In genomic region chr22:41845380-41846267, GRCh38 we compare ENCODE assay signal across 11 cellular contexts. TPM values are rescaled to one million over a fixed set of nuclear protein-coding genes. Genes with fewer than 3 reads are reported as not detected.
DNase-seq lines count a peak whose midpoint lies in the region; ATAC-seq and TF ChIP-seq lines count a peak whose summit lies in the region.
"Had no signal": no experiment of that assay in that cellular context is flagged by ENCODE, and none has a peak within 500 bp of the region (broad histone marks: within the 10 kb centered on the region; RNA-seq: fewer than 3 reads in every experiment).

No MANE protein-coding gene starts in this region.

- H3K36me3 ChIP-seq in neural progenitor cell (no peaks in the 10 kb centered on the region), SK-N-SH (replicated peaks in 1 of 2; ENCODE audit: control insufficient read depth in 1 of 2, insufficient read depth in 2 of 2, low read length in 1 of 2) (no peaks in the 10 kb centered on the region)

- no peak overlapping the region for H3K9ac ChIP-seq in neural progenitor cell
- H3K9ac ChIP-seq in SK-N-SH: no peak overlapping the region

- peaks cover 34% of the 10 kb centered on the region for H3F3A ChIP-seq in neural progenitor cell (ENCODE audit: low read depth)
- no peaks in the 10 kb centered on the region for H3F3A ChIP-seq in SK-N-SH (replicated peaks; ENCODE audit: insufficient read depth)

- H4K20me1 ChIP-seq in neural progenitor cell (ENCODE audit: low read depth) (peaks cover 95% of the 10 kb centered on the region), SK-N-SH (ENCODE audit: insufficient read depth) (no peaks in the 10 kb centered on the region)

- TF ChIP-seq EP300 in SK-N-SH (IDR thresholded peaks at IDR 0.05; ENCODE audit: borderline replicate concordance in 1 of 2, low read depth in 1 of 2, low read length in 1 of 2): no peak

- H3K27me3 ChIP-seq in neural progenitor cell: no peaks in the 10 kb centered on the region
- no peaks in the 10 kb centered on the region for H3K27me3 ChIP-seq in SK-N-SH (ENCODE audit: insufficient read depth)

- H3K4me1 Mint-ChIP-seq in chondrocyte (ENCODE audit: low read depth) (peaks cover 71% of the 10 kb centered on the region), neural progenitor cell (peaks cover 37% of the 10 kb centered on the region)

- POLR2A ChIA-PET in SK-N-SH (lab: Yijun Ruan, JAX): no interaction called here

- H2AFZ ChIP-seq in neural progenitor cell (replicated peaks) (no peak overlapping the region), SK-N-SH (ENCODE audit: low read depth) (no peak overlapping the region)

- H3K4me3 ChIP-seq in neural progenitor cell: no peak overlapping the region
- no peak overlapping the region for H3K4me3 ChIP-seq in SK-N-SH (ENCODE audit: low read depth in 2 of 2, low read length in 1 of 2)

- in situ Hi-C loops in G401 (cut with HindIII; ENCODE audit: low sequenced_read_pairs): no loop called here

- H3K9me3 ChIP-seq in neural progenitor cell (ENCODE audit: low read depth) (no peaks in the 10 kb centered on the region), SK-N-SH (no peaks in the 10 kb centered on the region)

- no peak for TF ChIP-seq RAD21 in SK-N-SH (IDR thresholded peaks at IDR 0.05; ENCODE audit: low read length)

- CTCF ChIA-PET in SK-N-SH (lab: Yijun Ruan, JAX): interaction anchor here (1.1 kb wide), 1 partner anchor 148 kb away, joined by 3 read pairs; no protein-coding TSS in a partner anchor

- 75% methylated on average over 3 of the region's 4 CpGs for WGBS in SK-N-SH (ENCODE audit: low lambda C conversion rate)

- peaks cover 100% of the 10 kb centered on the region for H3K79me2 ChIP-seq in neural progenitor cell (ENCODE audit: low read depth)
- H3K79me2 ChIP-seq in SK-N-SH (ENCODE audit: insufficient read depth): no peaks in the 10 kb centered on the region

- H3K27ac ChIP-seq in neural progenitor cell (peak overlapping the region; percentile 84), SK-N-SH (ENCODE audit: low read depth in 2 of 2, low read length in 1 of 2) (no peak overlapping the region; a peak in 1 of 4 replicates)

- H3K36me3 Mint-ChIP-seq in chondrocyte (ENCODE audit: low read depth): no peaks in the 10 kb centered on the region
- H3K36me3 Mint-ChIP-seq in neural progenitor cell: peaks cover 36% of the 10 kb centered on the region

- no peaks in the 10 kb centered on the region for H3K9me2 ChIP-seq in SK-N-SH

- peak overlapping the region; percentile 78 for H3K27ac Mint-ChIP-seq in chondrocyte (ENCODE audit: unreplicated experiment)
- peak overlapping the region; percentile 47 for H3K27ac Mint-ChIP-seq in neural progenitor cell

- TF ChIP-seq CTCF in chondrocyte (IDR thresholded peaks at IDR 0.05) (no peak), neural progenitor cell (IDR thresholded peaks at IDR 0.05) (no peak), SK-N-SH (IDR thresholded peaks at IDR 0.05) (no peak), omental fat pad (IDR thresholded peaks at IDR 0.05) (no peak)

- H3K9me3 Mint-ChIP-seq in chondrocyte (ENCODE audit: low read depth): no peaks in the 10 kb centered on the region
- no peaks in the 10 kb centered on the region for H3K9me3 Mint-ChIP-seq in neural progenitor cell

- H3K4me1 ChIP-seq in neural progenitor cell (peaks cover 29% of the 10 kb centered on the region), SK-N-SH (ENCODE audit: control insufficient read depth in 1 of 2, insufficient read depth in 2 of 2, low read depth in 1 of 2, low read length in 1 of 2) (peaks cover 0 to 3% of the 10 kb centered on the region in 2 experiments; a peak in 1 of 4 replicates)

- peak overlapping the region; percentile 51 for H3K4me2 ChIP-seq in neural progenitor cell
- no peak overlapping the region for H3K4me2 ChIP-seq in SK-N-SH

- ATAC-seq in omental fat pad (ENCODE audit: low FRiP score): no peak
- ATAC-seq in GM19351 (IDR thresholded peaks at IDR 0.05; ENCODE audit: unreplicated experiment): no peak

- H3K27me3 Mint-ChIP-seq in chondrocyte (ENCODE audit: low read depth) (no peaks in the 10 kb centered on the region), neural progenitor cell (ENCODE audit: insufficient read depth, low read depth) (peaks cover 2% of the 10 kb centered on the region)

- DNase-seq in G401 (ENCODE audit: low spot score) (peak; percentile 51), OCI-M2 (lab: John Stamatoyannopoulos, UW; ENCODE audit: unreplicated experiment) (peak; percentile 37), chondrocyte (ENCODE audit: low spot score) (no peak), neural progenitor cell (ENCODE audit: low spot score) (peak; percentile 27), SK-N-SH (no peak), omental fat pad (ENCODE audit: low spot score) (no peak), SHP77 treated with DMSO at 0.1 percent for 48 hours (lab: John Stamatoyannopoulos, UW) (no peak)
- DNase-seq: activated effector memory CD4-positive, alpha-beta T cell treated with anti-CD3 and anti-CD28 coated beads, Interleukin-2, amount 50 U/mL, for 16 hours; DMS 273 treated with DMSO at 0.1 percent for 48 hours; left cardiac atrium had no signal

- no peak overlapping the region for H3K4me3 Mint-ChIP-seq in chondrocyte (ENCODE audit: unreplicated experiment)
- peak overlapping the region; percentile 0 for H3K4me3 Mint-ChIP-seq in neural progenitor cell

TF ChIP-seq in SK-N-SH, 30 proteins besides CTCF, POLR2A, EP300 and RAD21 (continues in another document):
- no peak for TF ChIP-seq MXI1 (IDR thresholded peaks at IDR 0.05; ENCODE audit: low read depth, low read length)
- TF ChIP-seq POLR2AphosphoS5 (IDR thresholded peaks at IDR 0.05; ENCODE audit: low read depth, low read length): no peak
- no peak for TF ChIP-seq MAX (IDR thresholded peaks at IDR 0.05; ENCODE audit: low read depth)
- no peak for TF ChIP-seq MEF2A (IDR thresholded peaks at IDR 0.05; ENCODE audit: borderline replicate concordance, low read depth)
- TF ChIP-seq REST (IDR thresholded peaks at IDR 0.05; ENCODE audit: low read depth, low read length): no peak
- no peak for TF ChIP-seq ELF1 (IDR thresholded peaks at IDR 0.05)
- TF ChIP-seq YY1 (IDR thresholded peaks at IDR 0.05; ENCODE audit: low read depth): no peak
- TF ChIP-seq TEAD4 (IDR thresholded peaks at IDR 0.05; ENCODE audit: borderline replicate concordance, insufficient read depth): no peak
- no peak for TF ChIP-seq PBX3 (IDR thresholded peaks at IDR 0.05)
- no peak for TF ChIP-seq GABPA (IDR thresholded peaks at IDR 0.05; ENCODE audit: low read depth)

RNA-seq across cellular contexts. Expression of gene SREBF2, which starts 12.7 kb away (rescaled TPM):
- total RNA-seq in G401 (2014; rRNA removed; shearing (Covaris generic)): 31.1 and 37.4 TPM in 2 replicates
- total RNA-seq in chondrocyte: 91.3 to 106 TPM (median 100 TPM) in 3 replicates
- 64.0 and 145 TPM in 2 replicates for total RNA-seq in neural progenitor cell (ENCODE audit: low replicate concordance)
- 7.4 and 7.5 TPM in 2 replicates for polyA plus RNA-seq in SK-N-SH (2012; rRNA removed)
- polyA plus RNA-seq in SK-N-SH (2012; cell fraction: cytosol; rRNA removed): 4.0 and 6.2 TPM in 2 replicates
- polyA plus RNA-seq in SK-N-SH (2012; cell fraction: nucleus; rRNA removed): 15.2 and 16.5 TPM in 2 replicates
- 10 to 100 TPM; 26.3 to 63.5 (median 33.8) TPM for total RNA-seq in omental fat pad

RNA-seq across cellular contexts. Expression of gene CCDC134, which starts 45.1 kb away (rescaled TPM):
- total RNA-seq in G401 (2014; rRNA removed; shearing (Covaris generic)): 10.0 and 10.8 TPM in 2 replicates
- 6.6 to 10.1 TPM (median 7.0 TPM) in 3 replicates for total RNA-seq in chondrocyte
- total RNA-seq in neural progenitor cell (ENCODE audit: low replicate concordance): 8.8 and 19.7 TPM in 2 replicates
- polyA plus RNA-seq in SK-N-SH (2012; rRNA removed): 1.8 and 2.0 TPM in 2 replicates
- 1.3 and 1.4 TPM in 2 replicates for polyA plus RNA-seq in SK-N-SH (2012; cell fraction: cytosol; rRNA removed)
- polyA plus RNA-seq in SK-N-SH (2012; cell fraction: nucleus; rRNA removed): 1.6 and 2.2 TPM in 2 replicates
- total RNA-seq in omental fat pad: 1 to 10 TPM; 1.6 to 3.5 (median 3.4) TPM

Comparison
In these comparisons a context has a peak if more than half of its experiments do, and no peak if none do; other contexts are left out.
1. DNase-seq: peak in G401 (single experiment), OCI-M2 (single experiment) and neural progenitor cell (single experiment); none in chondrocyte (single experiment), SK-N-SH (single experiment), omental fat pad (single experiment) and SHP77 treated with DMSO at 0.1 percent for 48 hours (single experiment).